In the genomic region with DNA sequence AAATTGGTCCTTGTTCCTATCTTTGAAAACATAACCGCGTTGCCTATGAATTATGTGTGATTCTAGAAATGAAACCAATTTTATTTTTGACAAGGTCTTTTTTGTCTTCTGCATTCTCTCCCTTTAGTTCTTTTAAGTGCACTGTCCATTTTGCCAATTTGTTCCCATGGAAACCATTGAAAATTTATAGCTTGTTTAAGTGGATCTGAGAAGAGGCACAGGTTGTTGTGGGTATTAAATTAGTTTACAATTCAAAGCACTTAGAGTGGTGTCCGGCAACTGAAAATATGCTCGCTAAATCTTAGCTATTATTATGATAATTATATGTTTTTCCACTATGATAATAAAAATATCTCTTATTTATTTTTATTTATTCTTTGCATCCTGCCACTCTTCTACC, we compare ENCODE assay signal across 18 cellular contexts.
"Had no signal": no experiment of that assay in that cellular context is flagged by ENCODE, and none has a peak within 500 bp of the region (broad histone marks: within the 10 kb centered on the region; RNA-seq: fewer than 3 reads in every experiment).

No MANE protein-coding gene starts in this region.

- H3K4me3 Mint-ChIP-seq: activated CD4-positive, alpha-beta memory T cell treated with anti-CD3 and anti-CD28 coated beads, Interleukin-2, amount 10 ng/mL, durations not matched to agents 7 days and 5 days; activated CD4-positive, alpha-beta T cell treated with anti-CD3 and anti-CD28 coated beads for 36 hours; activated naive CD8-positive, alpha-beta T cell; activated T-cell treated with anti-CD3 and anti-CD28 coated beads, Interleukin-2, amount 50 U/mL, for 4 hours had no signal

- H3K4me1 Mint-ChIP-seq: activated CD4-positive, alpha-beta memory T cell treated with anti-CD3 and anti-CD28 coated beads, Interleukin-2, amount 10 ng/mL, durations not matched to agents 7 days and 5 days; activated CD4-positive, alpha-beta T cell treated with anti-CD3 and anti-CD28 coated beads for 36 hours had no signal

- ATAC-seq: activated CD4-positive, alpha-beta T cell treated with anti-CD3 and anti-CD28 coated beads for 36 hours; activated T-cell treated with anti-CD3 and anti-CD28 coated beads, Interleukin-2, amount 50 U/mL, for 4 hours; body of pancreas; left colon; right lobe of liver; stimulated activated naive CD8-positive, alpha-beta T cell treated with anti-CD3 and anti-CD28 coated beads, Interleukin-15, Interleukin-2, amounts not matched to agents 100 U/mL and 50 U/mL, for 24 hours had no signal

- H3K36me3 Mint-ChIP-seq: activated naive CD8-positive, alpha-beta T cell had no signal

- DNase-seq: activated CD4-positive, alpha-beta memory T cell treated with anti-CD3 and anti-CD28 coated beads, Interleukin-2, amount 10 ng/mL, durations not matched to agents 7 days and 5 days; activated CD4-positive, alpha-beta T cell treated with anti-CD3 and anti-CD28 coated beads for 36 hours; activated effector memory CD4-positive, alpha-beta T cell treated with anti-CD3 and anti-CD28 coated beads, Interleukin-2, amount 50 U/mL, for 16 hours; activated T-cell treated with anti-CD3 and anti-CD28 coated beads, Interleukin-2, amount 50 U/mL, for 4 hours; amniotic stem cell; body of pancreas; caudate nucleus; colonic mucosa; left colon; midbrain; ovary; right lobe of liver; stimulated activated CD4-positive, alpha-beta T cell treated with anti-CD3 and anti-CD28 coated beads, Interleukin-4, amount 100 ng/mL, for 4 hours; stimulated activated CD8-positive, alpha-beta memory T cell treated with anti-CD3 and anti-CD28 coated beads, Interleukin-4, amount 100 ng/mL, for 48 hours; stimulated activated naive CD8-positive, alpha-beta T cell treated with anti-CD3 and anti-CD28 coated beads, Interleukin-15, Interleukin-2, amounts not matched to agents 100 U/mL and 50 U/mL, for 24 hours; T1000; trophoblast cell had no signal

- H3K27ac Mint-ChIP-seq: activated CD4-positive, alpha-beta memory T cell treated with anti-CD3 and anti-CD28 coated beads, Interleukin-2, amount 10 ng/mL, durations not matched to agents 7 days and 5 days; activated CD4-positive, alpha-beta T cell treated with anti-CD3 and anti-CD28 coated beads for 36 hours; activated naive CD8-positive, alpha-beta T cell had no signal

- H3K27me3 Mint-ChIP-seq: activated CD4-positive, alpha-beta memory T cell treated with anti-CD3 and anti-CD28 coated beads, Interleukin-2, amount 10 ng/mL, durations not matched to agents 7 days and 5 days; activated CD4-positive, alpha-beta T cell treated with anti-CD3 and anti-CD28 coated beads for 36 hours; activated naive CD8-positive, alpha-beta T cell had no signal
